In genomic region chr10:71262817-71263216, GRCh38 we compare ENCODE assay signal across 24 cellular contexts. TPM values are rescaled to one million over a fixed set of nuclear protein-coding genes. Genes with fewer than 3 reads are reported as not detected.
DNase-seq lines count a peak whose midpoint lies in the region; ATAC-seq and TF ChIP-seq lines count a peak whose summit lies in the region.
"Had no signal": no experiment of that assay in that cellular context is flagged by ENCODE, and none has a peak within 500 bp of the region (broad histone marks: within the 10 kb centered on the region; RNA-seq: fewer than 3 reads in every experiment).

No MANE protein-coding gene starts in this region.

- no peaks in the 10 kb centered on the region for H3K4me1 Mint-ChIP-seq in natural killer cell treated with Interleukin-12 subunit alpha and Interleukin-12 subunit beta and Interleukin-15 and Interleukin-18, amount 100 ng/mL, for 72 hours (ENCODE audit: low read depth in 2 of 2)
- H3K4me1 Mint-ChIP-seq: activated naive CD4-positive, alpha-beta T cell treated with anti-CD3 and anti-CD28 coated beads, Interleukin-2, amount 50 U/mL, for 24 hours; natural killer cell; T-cell had no signal

- H4K20me1 ChIP-seq in osteoblast (ENCODE audit: insufficient read depth, low read length): peaks cover 8% of the 10 kb centered on the region

- POLR2A ChIA-PET in AG04450 (lab: Yijun Ruan, JAX): no interaction called here

- CTCF ChIA-PET in AG04450 (lab: Charles Lee): no interaction called here

- H3K27ac Mint-ChIP-seq in natural killer cell treated with Interleukin-12 subunit alpha and Interleukin-12 subunit beta and Interleukin-15 and Interleukin-18, amount 100 ng/mL, for 72 hours: no peak overlapping the region
- H3K27ac Mint-ChIP-seq: activated naive CD4-positive, alpha-beta T cell treated with anti-CD3 and anti-CD28 coated beads, Interleukin-2, amount 50 U/mL, for 24 hours; activated T-helper 1 cell treated with anti-CD3 and anti-CD28 coated beads, Interleukin-12 subunit alpha, Interleukin-12 subunit beta, Interleukin-2, Interleukin-4 antibody, amounts not matched to agents 30 ng/mL and 10 ng/mL and 1 ng/mL, durations not matched to agents 14 hours and 24 hours and 36 hours; CD4-positive, alpha-beta T cell; dendritic cell treated with granulocyte-macrophage colony-stimulating factor and Interleukin-4, amounts not matched to agents 40 ng/mL and 50 ng/mL, for 4 days; natural killer cell; T-cell had no signal

- no peaks in the 10 kb centered on the region for H3K36me3 Mint-ChIP-seq in natural killer cell treated with Interleukin-12 subunit alpha and Interleukin-12 subunit beta and Interleukin-15 and Interleukin-18, amount 100 ng/mL, for 72 hours
- H3K36me3 Mint-ChIP-seq: activated naive CD4-positive, alpha-beta T cell treated with anti-CD3 and anti-CD28 coated beads, Interleukin-2, amount 50 U/mL, for 24 hours; natural killer cell; T-cell had no signal

- ATAC-seq in left ventricle myocardium superior: no peak
- no peak for ATAC-seq in natural killer cell treated with Interleukin-12 subunit alpha and Interleukin-12 subunit beta and Interleukin-15 and Interleukin-18, amount 100 ng/mL, for 72 hours
- ATAC-seq in HG03565 (IDR thresholded peaks at IDR 0.05; ENCODE audit: unreplicated experiment): no peak
- no peak for ATAC-seq in GM18868 (IDR thresholded peaks at IDR 0.05; ENCODE audit: unreplicated experiment)
- ATAC-seq: natural killer cell, T-cell had no signal

- peak overlapping the region; percentile 32 for H3K9ac ChIP-seq in NT2/D1 (ENCODE audit: insufficient read length, low read depth)
- H3K9ac ChIP-seq: KMS-11 had no signal

- TF ChIP-seq CTCF in AG04450 (IDR thresholded peaks at IDR 0.05; ENCODE audit: low read depth, low read length) (no peak), osteoblast (IDR thresholded peaks at IDR 0.05; ENCODE audit: extremely low read depth, low read depth, low read length) (no peak)

- H3K27ac ChIP-seq in AG04450 (ENCODE audit: low read depth, low read length) (peak overlapping the region; percentile 2), osteoblast (ENCODE audit: low read depth, low read length) (no peak overlapping the region)
- H3K27ac ChIP-seq: KMS-11, skin epidermis had no signal

- no peaks in the 10 kb centered on the region for H3K27me3 ChIP-seq in AG04450 (ENCODE audit: control insufficient read depth, insufficient read depth, low read length)
- no peaks in the 10 kb centered on the region for H3K27me3 ChIP-seq in NT2/D1 (ENCODE audit: insufficient read depth, insufficient read length)
- H3K27me3 ChIP-seq in osteoblast (ENCODE audit: insufficient read depth, low read length): no peaks in the 10 kb centered on the region

- intact Hi-C loops in left ventricle myocardium superior (cut with micrococcal nuclease): no loop called here

- H3K27me3 Mint-ChIP-seq in natural killer cell treated with Interleukin-12 subunit alpha and Interleukin-12 subunit beta and Interleukin-15 and Interleukin-18, amount 100 ng/mL, for 72 hours: peaks cover 0 to 2% of the 10 kb centered on the region in 2 donors
- H3K27me3 Mint-ChIP-seq: activated naive CD4-positive, alpha-beta T cell treated with anti-CD3 and anti-CD28 coated beads, Interleukin-2, amount 50 U/mL, for 24 hours; CD4-positive, alpha-beta T cell had no signal

- no peak overlapping the region for H3K4me3 Mint-ChIP-seq in natural killer cell treated with Interleukin-12 subunit alpha and Interleukin-12 subunit beta and Interleukin-15 and Interleukin-18, amount 100 ng/mL, for 72 hours
- H3K4me3 Mint-ChIP-seq: activated naive CD4-positive, alpha-beta T cell treated with anti-CD3 and anti-CD28 coated beads, Interleukin-2, amount 50 U/mL, for 24 hours; activated T-helper 1 cell treated with anti-CD3 and anti-CD28 coated beads, Interleukin-12 subunit alpha, Interleukin-12 subunit beta, Interleukin-2, Interleukin-4 antibody, amounts not matched to agents 30 ng/mL and 10 ng/mL and 1 ng/mL, durations not matched to agents 14 hours and 24 hours and 36 hours; CD4-positive, alpha-beta T cell; dendritic cell treated with granulocyte-macrophage colony-stimulating factor and Interleukin-4, amounts not matched to agents 40 ng/mL and 50 ng/mL, for 4 days; natural killer cell; T-cell had no signal

- no peaks in the 10 kb centered on the region for H3K9me3 Mint-ChIP-seq in natural killer cell treated with Interleukin-12 subunit alpha and Interleukin-12 subunit beta and Interleukin-15 and Interleukin-18, amount 100 ng/mL, for 72 hours
- H3K9me3 Mint-ChIP-seq: activated naive CD4-positive, alpha-beta T cell treated with anti-CD3 and anti-CD28 coated beads, Interleukin-2, amount 50 U/mL, for 24 hours; activated T-helper 1 cell treated with anti-CD3 and anti-CD28 coated beads, Interleukin-12 subunit alpha, Interleukin-12 subunit beta, Interleukin-2, Interleukin-4 antibody, amounts not matched to agents 30 ng/mL and 10 ng/mL and 1 ng/mL, durations not matched to agents 14 hours and 24 hours and 36 hours; CD4-positive, alpha-beta T cell; dendritic cell treated with granulocyte-macrophage colony-stimulating factor and Interleukin-4, amounts not matched to agents 40 ng/mL and 50 ng/mL, for 4 days; natural killer cell; T-cell had no signal

- H3K4me3 ChIP-seq in AG04450 (ENCODE audit: low read depth, low read length) (no peak overlapping the region), NT2/D1 (ENCODE audit: insufficient read length, low read depth) (no peak overlapping the region), osteoblast (ENCODE audit: insufficient read depth, low read length) (no peak overlapping the region)
- H3K4me3 ChIP-seq: lung, skin epidermis had no signal

- H3K9me3 ChIP-seq in AG04450 (ENCODE audit: control insufficient read depth, insufficient read depth, low read length) (no peaks in the 10 kb centered on the region), NT2/D1 (ENCODE audit: insufficient read depth, low read length) (no peaks in the 10 kb centered on the region), osteoblast (ENCODE audit: low read depth, low read length) (no peaks in the 10 kb centered on the region)

- H3K79me2 ChIP-seq in osteoblast (ENCODE audit: insufficient read depth, low read length): no peaks in the 10 kb centered on the region

- H2AFZ ChIP-seq in osteoblast (ENCODE audit: low read length): no peak overlapping the region

- H3K4me1 ChIP-seq in NT2/D1 (ENCODE audit: insufficient read depth, insufficient read length) (peaks cover 32% of the 10 kb centered on the region), osteoblast (ENCODE audit: insufficient read depth, low read length) (peaks cover 50% of the 10 kb centered on the region)

- H3K4me2 ChIP-seq in osteoblast (ENCODE audit: insufficient read depth, low read length): no peak overlapping the region
- H3K4me2 ChIP-seq: KMS-11 had no signal

- DNase-seq in AG04450 (ENCODE audit: low read depth, low spot score) (no peak), NT2/D1 (ENCODE audit: low read depth, low spot score) (no peak), left ventricle myocardium superior (peak; percentile 21), osteoblast (ENCODE audit: insufficient read length, low spot score, missing footprints) (peak; percentile 5), foreskin melanocyte (no peak)
- no peak for DNase-seq in natural killer cell treated with Interleukin-12 subunit alpha and Interleukin-12 subunit beta and Interleukin-15 and Interleukin-18, amount 100 ng/mL, for 72 hours (ENCODE audit: low spot score)
- DNase-seq: CD4-positive, alpha-beta T cell; DMS153; GDM1; MV-4-11; natural killer cell; NCI-H187; NCI-H748 treated with DMSO at 0.1 percent for 48 hours; SHP77; stimulated activated CD4-positive, alpha-beta T cell treated with anti-CD3 and anti-CD28 coated beads, Interleukin-4, amount 100 ng/mL, for 24 hours; T-cell had no signal

- H3K36me3 ChIP-seq in NT2/D1 (ENCODE audit: insufficient read depth, insufficient read length, low read length): peaks cover under 1% of the 10 kb centered on the region
- H3K36me3 ChIP-seq in osteoblast (ENCODE audit: insufficient read depth, low read length): no peaks in the 10 kb centered on the region

RNA-seq across cellular contexts. Expression of gene UNC5B, which starts 50.4 kb away (rescaled TPM):
- polyA plus RNA-seq in AG04450 (2011; rRNA removed): 8.1 and 10.2 TPM in 2 replicates
- 9.0 and 10.9 TPM in 2 replicates for polyA minus RNA-seq in AG04450 (2011; rRNA and poly(A)+ RNA removed)
- total RNA-seq in left ventricle myocardium superior (12.8 TPM), osteoblast (90.8 and 135 TPM in 2 replicates)
- under 1 TPM in 1 of 2 donors, not detected in 1; 0.08 TPM for total RNA-seq in natural killer cell treated with Interleukin-12 subunit alpha and Interleukin-12 subunit beta and Interleukin-15 and Interleukin-18, amount 100 ng/mL, for 72 hours

RNA-seq across cellular contexts. Expression of gene SLC29A3, which starts 56.2 kb away (rescaled TPM):
- 2.4 and 3.8 TPM in 2 replicates for polyA plus RNA-seq in AG04450 (2011; rRNA removed)
- polyA minus RNA-seq in AG04450 (2011; rRNA and poly(A)+ RNA removed): 3.6 and 4.4 TPM in 2 replicates
- total RNA-seq in left ventricle myocardium superior (2.0 TPM), osteoblast (2.5 and 3.8 TPM in 2 replicates)
- total RNA-seq in natural killer cell treated with Interleukin-12 subunit alpha and Interleukin-12 subunit beta and Interleukin-15 and Interleukin-18, amount 100 ng/mL, for 72 hours: 1 to 10 TPM; 3.4 to 3.6 TPM

Comparison
In these comparisons a context has a peak if more than half of its experiments do, and no peak if none do; other contexts are left out.
1. DNase-seq: peak in left ventricle myocardium superior (single experiment) and osteoblast (single experiment); none in AG04450 (single experiment), NT2/D1 (single experiment), natural killer cell treated with Interleukin-12 subunit alpha and Interleukin-12 subunit beta and Interleukin-15 and Interleukin-18, amount 100 ng/mL, for 72 hours (single experiment) and foreskin melanocyte (single experiment).
2. RNA of gene UNC5B, which starts 50.4 kb away (total RNA-seq): 90.8 to 135 TPM in osteoblast and 12.8 TPM in left ventricle myocardium superior (single experiment); 0.08 TPM in natural killer cell treated with Interleukin-12 subunit alpha and Interleukin-12 subunit beta and Interleukin-15 and Interleukin-18, amount 100 ng/mL, for 72 hours; every median in the first group is over 10 times any median in the second.